ENCODE assay signal across 1 cellular context in genomic region chr1:25447547-25447946, GRCh38.
TF ChIP-seq lines count a peak whose summit lies in the region.

No MANE protein-coding gene starts in this region.

TF ChIP-seq in GM12878, 131 proteins besides CTCF, POLR2A, EP300 and RAD21 (continued from another document):
- no peak for TF ChIP-seq IRF5 (IDR thresholded peaks at IDR 0.05; ENCODE audit: borderline replicate concordance)
- TF ChIP-seq, protein P1, sequence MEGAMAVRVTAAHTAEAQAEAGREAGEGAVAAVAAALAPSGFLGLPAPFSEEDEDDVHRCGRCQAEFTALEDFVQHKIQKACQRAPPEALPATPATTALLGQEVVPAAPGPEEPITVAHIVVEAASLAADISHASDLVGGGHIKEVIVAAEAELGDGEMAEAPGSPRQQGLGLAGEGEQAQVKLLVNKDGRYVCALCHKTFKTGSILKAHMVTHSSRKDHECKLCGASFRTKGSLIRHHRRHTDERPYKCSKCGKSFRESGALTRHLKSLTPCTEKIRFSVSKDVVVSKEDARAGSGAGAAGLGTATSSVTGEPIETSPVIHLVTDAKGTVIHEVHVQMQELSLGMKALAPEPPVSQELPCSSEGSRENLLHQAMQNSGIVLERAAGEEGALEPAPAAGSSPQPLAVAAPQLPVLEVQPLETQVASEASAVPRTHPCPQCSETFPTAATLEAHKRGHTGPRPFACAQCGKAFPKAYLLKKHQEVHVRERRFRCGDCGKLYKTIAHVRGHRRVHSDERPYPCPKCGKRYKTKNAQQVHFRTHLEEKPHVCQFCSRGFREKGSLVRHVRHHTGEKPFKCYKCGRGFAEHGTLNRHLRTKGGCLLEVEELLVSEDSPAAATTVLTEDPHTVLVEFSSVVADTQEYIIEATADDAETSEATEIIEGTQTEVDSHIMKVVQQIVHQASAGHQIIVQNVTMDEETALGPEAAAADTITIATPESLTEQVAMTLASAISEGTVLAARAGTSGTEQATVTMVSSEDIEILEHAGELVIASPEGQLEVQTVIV (IDR thresholded peaks at IDR 0.05; ENCODE audit: borderline replicate concordance, partially characterized antibody), result no peak
- TF ChIP-seq IKZF2 (IDR thresholded peaks at IDR 0.05), result peak; percentile 94 to 96
- peak; percentile 72 for TF ChIP-seq ATF7 (IDR thresholded peaks at IDR 0.05; ENCODE audit: low read depth)
- TF ChIP-seq EZH2 (IDR thresholded peaks at IDR 0.05; ENCODE audit: borderline replicate concordance, control insufficient read depth, low read depth, low read length), result no peak
- TF ChIP-seq RELA (IDR thresholded peaks at IDR 0.05; ENCODE audit: borderline replicate concordance, partially characterized antibody), result peak; percentile 93
- TF ChIP-seq MYC (IDR thresholded peaks at IDR 0.05; ENCODE audit: insufficient read depth, insufficient read length, insufficient replicate concordance, low read length, severe bottlenecking), result no peak
